In the genomic region with DNA sequence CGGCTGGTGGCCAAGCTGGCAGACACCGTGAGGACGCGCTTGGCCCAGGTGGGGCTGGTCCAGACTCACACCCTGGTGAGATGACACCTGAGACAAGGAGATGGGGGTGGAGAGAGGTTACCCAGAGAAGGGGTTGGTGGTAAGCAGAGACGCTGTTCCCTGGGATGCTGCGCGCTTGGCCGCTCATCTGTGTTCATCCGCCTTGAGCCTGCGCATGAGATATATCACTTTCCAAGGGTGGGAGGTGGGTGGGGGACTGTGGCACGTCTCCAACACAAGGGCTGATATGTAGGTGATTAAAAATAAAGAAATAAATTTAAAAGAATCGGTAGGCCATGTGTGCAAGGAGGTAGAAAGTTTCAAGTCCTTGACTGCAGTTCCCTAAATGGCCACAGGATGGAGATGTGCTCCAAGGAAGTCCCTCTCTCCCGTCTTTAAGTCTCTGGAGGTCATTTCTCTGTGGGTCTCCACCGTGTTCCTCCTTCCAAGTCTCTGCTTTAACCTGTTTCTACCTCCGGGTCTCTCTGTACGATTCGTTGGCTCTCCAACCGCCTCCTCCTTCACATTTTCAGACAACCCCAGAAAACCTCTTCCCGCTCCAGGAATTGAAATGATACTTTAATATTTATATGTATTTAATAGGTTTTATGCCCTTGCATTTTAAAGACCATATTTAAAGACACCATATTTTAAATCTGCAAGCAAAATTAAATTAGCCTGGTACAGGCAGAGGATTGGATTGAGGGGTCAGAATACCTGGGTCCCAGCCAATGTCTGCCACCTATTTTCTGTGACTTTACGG, we compare ENCODE assay signal across 1 cellular context.
TF ChIP-seq lines count a peak whose summit lies in the region.

No MANE protein-coding gene starts in this region.

TF ChIP-seq in GM12878, 131 proteins besides CTCF, POLR2A, EP300 and RAD21:
- TF ChIP-seq TBL1XR1 (IDR thresholded peaks at IDR 0.05; ENCODE audit: low read depth, low read length) (no peak), NBN (IDR thresholded peaks at IDR 0.05) (no peak), SMC3 (IDR thresholded peaks at IDR 0.05; ENCODE audit: borderline replicate concordance, low read length) (peak; percentile 87), CHD2 (IDR thresholded peaks at IDR 0.05; ENCODE audit: borderline replicate concordance, low read depth, low read length) (no peak), SMAD5 (IDR thresholded peaks at IDR 0.05; ENCODE audit: low read depth) (no peak), SREBF2 (IDR thresholded peaks at IDR 0.05; ENCODE audit: low read length) (no peak), RELA (IDR thresholded peaks at IDR 0.05; ENCODE audit: borderline replicate concordance, partially characterized antibody) (no peak), YY1 (IDR thresholded peaks at IDR 0.05; ENCODE audit: low read depth, low read length) (peak; percentile 52; the same call in 1 of the 2 replicates), IKZF1 (conservative IDR thresholded peaks at IDR 0.05) (no peak), FOS (IDR thresholded peaks at IDR 0.05; ENCODE audit: borderline replicate concordance, extremely low read depth, insufficient read length) (no peak), ZNF24 (IDR thresholded peaks at IDR 0.05) (no peak), POU2F2 (IDR thresholded peaks at IDR 0.05; ENCODE audit: borderline replicate concordance, low read depth, low read length) (no peak), PAX5 (IDR thresholded peaks at IDR 0.05; ENCODE audit: borderline replicate concordance, low read depth, low read length) (0 out of 2 replicates have a peak, but pooled peaks have one; percentile 55), IKZF2 (IDR thresholded peaks at IDR 0.05) (no peak), SPI1 (IDR thresholded peaks at IDR 0.05; ENCODE audit: borderline replicate concordance, insufficient read depth, low read depth, low read length) (peak; percentile 19; the same call in 1 of the 2 replicates), SIX5 (IDR thresholded peaks at IDR 0.05; ENCODE audit: low read depth, low read length, severe bottlenecking) (no peak)
- TF ChIP-seq, protein P1, sequence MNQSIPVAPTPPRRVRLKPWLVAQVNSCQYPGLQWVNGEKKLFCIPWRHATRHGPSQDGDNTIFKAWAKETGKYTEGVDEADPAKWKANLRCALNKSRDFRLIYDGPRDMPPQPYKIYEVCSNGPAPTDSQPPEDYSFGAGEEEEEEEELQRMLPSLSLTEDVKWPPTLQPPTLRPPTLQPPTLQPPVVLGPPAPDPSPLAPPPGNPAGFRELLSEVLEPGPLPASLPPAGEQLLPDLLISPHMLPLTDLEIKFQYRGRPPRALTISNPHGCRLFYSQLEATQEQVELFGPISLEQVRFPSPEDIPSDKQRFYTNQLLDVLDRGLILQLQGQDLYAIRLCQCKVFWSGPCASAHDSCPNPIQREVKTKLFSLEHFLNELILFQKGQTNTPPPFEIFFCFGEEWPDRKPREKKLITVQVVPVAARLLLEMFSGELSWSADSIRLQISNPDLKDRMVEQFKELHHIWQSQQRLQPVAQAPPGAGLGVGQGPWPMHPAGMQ (IDR thresholded peaks at IDR 0.05; ENCODE audit: borderline replicate concordance) = no peak
- TF ChIP-seq, protein P2, sequence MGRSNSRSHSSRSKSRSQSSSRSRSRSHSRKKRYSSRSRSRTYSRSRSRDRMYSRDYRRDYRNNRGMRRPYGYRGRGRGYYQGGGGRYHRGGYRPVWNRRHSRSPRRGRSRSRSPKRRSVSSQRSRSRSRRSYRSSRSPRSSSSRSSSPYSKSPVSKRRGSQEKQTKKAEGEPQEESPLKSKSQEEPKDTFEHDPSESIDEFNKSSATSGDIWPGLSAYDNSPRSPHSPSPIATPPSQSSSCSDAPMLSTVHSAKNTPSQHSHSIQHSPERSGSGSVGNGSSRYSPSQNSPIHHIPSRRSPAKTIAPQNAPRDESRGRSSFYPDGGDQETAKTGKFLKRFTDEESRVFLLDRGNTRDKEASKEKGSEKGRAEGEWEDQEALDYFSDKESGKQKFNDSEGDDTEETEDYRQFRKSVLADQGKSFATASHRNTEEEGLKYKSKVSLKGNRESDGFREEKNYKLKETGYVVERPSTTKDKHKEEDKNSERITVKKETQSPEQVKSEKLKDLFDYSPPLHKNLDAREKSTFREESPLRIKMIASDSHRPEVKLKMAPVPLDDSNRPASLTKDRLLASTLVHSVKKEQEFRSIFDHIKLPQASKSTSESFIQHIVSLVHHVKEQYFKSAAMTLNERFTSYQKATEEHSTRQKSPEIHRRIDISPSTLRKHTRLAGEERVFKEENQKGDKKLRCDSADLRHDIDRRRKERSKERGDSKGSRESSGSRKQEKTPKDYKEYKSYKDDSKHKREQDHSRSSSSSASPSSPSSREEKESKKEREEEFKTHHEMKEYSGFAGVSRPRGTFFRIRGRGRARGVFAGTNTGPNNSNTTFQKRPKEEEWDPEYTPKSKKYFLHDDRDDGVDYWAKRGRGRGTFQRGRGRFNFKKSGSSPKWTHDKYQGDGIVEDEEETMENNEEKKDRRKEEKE (IDR thresholded peaks at IDR 0.05) = no peak
TF ChIP-seq in GM12878: peak in this region for 4.
